ENCODE assay signal across 28 cellular contexts in the genomic region with DNA sequence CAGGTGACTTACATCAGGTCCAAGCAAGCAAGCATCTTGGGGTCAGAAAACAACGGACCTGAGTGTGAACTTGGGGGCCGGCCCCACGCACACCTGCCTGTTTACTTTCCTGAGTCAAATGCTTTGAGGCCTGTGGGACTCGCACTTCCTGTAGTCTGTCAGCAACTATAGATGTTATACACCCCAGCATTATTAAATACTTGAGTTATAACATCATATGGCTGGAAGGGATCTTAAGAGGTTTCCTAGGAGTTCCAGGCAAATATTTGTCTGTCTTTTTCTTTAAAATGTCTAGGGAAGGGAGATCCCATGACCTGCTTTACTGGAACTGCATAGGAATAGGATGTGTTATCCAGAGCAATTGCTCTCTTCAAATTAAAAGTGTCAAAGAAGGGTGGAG.
A peak's percentile ranks its signal among the peaks of the same experiment; 100 is the strongest.
DNase-seq lines count a peak whose midpoint lies in the region; ATAC-seq, FAIRE-seq and TF ChIP-seq lines count a peak whose summit lies in the region.
"Had no signal": no experiment of that assay in that cellular context is flagged by ENCODE, and none has a peak within 500 bp of the region (broad histone marks: within the 10 kb centered on the region; RNA-seq: fewer than 3 reads in every experiment).

No MANE protein-coding gene starts in this region.

- H3K79me1 ChIP-seq in mesenchymal stem cell (replicated peaks; ENCODE audit: low read length, poor library complexity, severe bottlenecking), result peaks cover 2% of the 10 kb centered on the region

- FAIRE-seq in D721Med (lab: Jason Lieb, UNC), result no peak
- FAIRE-seq: G401.6, pancreas had no signal

- H4K8ac ChIP-seq in mesenchymal stem cell (ENCODE audit: low read length), result no peak overlapping the region

- H3K23ac ChIP-seq in mesenchymal stem cell (ENCODE audit: low read length in 2 of 2), result no peak overlapping the region

- H3K4me1 ChIP-seq in mesenchymal stem cell (ENCODE audit: control insufficient read depth, insufficient read depth, low read depth, low read length) (peaks cover 17% of the 10 kb centered on the region), ascending aorta (no peaks in the 10 kb centered on the region)
- H3K4me1 ChIP-seq: esophagus muscularis mucosa, pancreas, right atrium auricular region, upper lobe of left lung had no signal

- WGBS in mesenchymal stem cell, result 52% methylated on average over 3 of the region's 4 CpGs

- ATAC-seq in GM21447 (IDR thresholded peaks at IDR 0.05; ENCODE audit: unreplicated experiment), result no peak
- ATAC-seq: pancreas; stimulated activated naive CD8-positive, alpha-beta T cell treated with anti-CD3 and anti-CD28 coated beads, Interleukin-15, amount 100 ng/mL, for 72 hours had no signal

- in situ Hi-C loops in astrocyte of the spinal cord (cut with HindIII; ENCODE audit: low sequenced_read_pairs), result no loop called here

- H3K27ac ChIP-seq in mesenchymal stem cell (ENCODE audit: low read length, poor library complexity, severe bottlenecking) (peak overlapping the region; percentile 11), ascending aorta (no peak overlapping the region)
- H3K27ac ChIP-seq: BLaER1 treated with 17β-estradiol and CSF1 and Interleukin-3, amounts not matched to agents 10 nM and 100 nM; esophagus muscularis mucosa; KMS-11; pancreas; right atrium auricular region; upper lobe of left lung had no signal

- intact Hi-C loops in ascending aorta (cut with DNase I), result no loop called here

- no peak overlapping the region for H3K14ac ChIP-seq in mesenchymal stem cell (ENCODE audit: low read length in 2 of 2)

- no peak overlapping the region for H3K4me2 ChIP-seq in mesenchymal stem cell (ENCODE audit: low read length, poor library complexity, severe bottlenecking)
- H3K4me2 ChIP-seq: KMS-11 had no signal

- no peak overlapping the region for H3K9ac ChIP-seq in mesenchymal stem cell (ENCODE audit: low read length)
- H3K9ac ChIP-seq: BLaER1 treated with 17β-estradiol and CSF1 and Interleukin-3, amounts not matched to agents 10 nM and 100 nM; KMS-11 had no signal

- no peak overlapping the region for H3K4me3 ChIP-seq in astrocyte of the spinal cord (ENCODE audit: low read depth, low read length)
- no peak overlapping the region for H3K4me3 ChIP-seq in mesenchymal stem cell (ENCODE audit: insufficient read depth in 1 of 2, low read depth in 1 of 2, low read length in 2 of 2)
- H3K4me3 ChIP-seq in ascending aorta, result no peak overlapping the region
- H3K4me3 ChIP-seq: BLaER1 treated with 17β-estradiol and CSF1 and Interleukin-3, amounts not matched to agents 10 nM and 100 nM; esophagus muscularis mucosa; pancreas; right atrium auricular region; upper lobe of left lung had no signal

- peak overlapping the region; percentile 22 for H2BK5ac ChIP-seq in mesenchymal stem cell (ENCODE audit: low read depth, low read length, poor library complexity, severe bottlenecking)

- no peak overlapping the region for H2BK15ac ChIP-seq in mesenchymal stem cell (ENCODE audit: low read depth, poor library complexity, severe bottlenecking)

- peaks cover 0 to 19% of the 10 kb centered on the region in 2 experiments for H3K27me3 ChIP-seq in mesenchymal stem cell (ENCODE audit: control insufficient read depth in 1 of 2, insufficient read depth in 1 of 2, low read length in 2 of 2)
- no peaks in the 10 kb centered on the region for H3K27me3 ChIP-seq in ascending aorta
- H3K27me3 ChIP-seq: BLaER1 treated with 17β-estradiol and CSF1 and Interleukin-3, amounts not matched to agents 10 nM and 100 nM; pancreas; right atrium auricular region; upper lobe of left lung had no signal

- H2AK5ac ChIP-seq in mesenchymal stem cell (ENCODE audit: low read length, severe bottlenecking), result no peak overlapping the region

- H3K36me3 ChIP-seq in mesenchymal stem cell (ENCODE audit: control insufficient read depth in 1 of 2, insufficient read depth in 2 of 2, low read depth in 1 of 2, low read length in 2 of 2) (peaks cover 0 to 6% of the 10 kb centered on the region in 2 experiments), ascending aorta (no peaks in the 10 kb centered on the region)
- H3K36me3 ChIP-seq: BLaER1 treated with 17β-estradiol and CSF1 and Interleukin-3, amounts not matched to agents 10 nM and 100 nM; esophagus muscularis mucosa; pancreas; right atrium auricular region; upper lobe of left lung had no signal

- no peak overlapping the region for H3K4ac ChIP-seq in mesenchymal stem cell (ENCODE audit: low read depth in 1 of 2, low read length in 2 of 2)

- H3K9me3 ChIP-seq in mesenchymal stem cell (ENCODE audit: control insufficient read depth, low read length) (no peaks in the 10 kb centered on the region), ascending aorta (no peaks in the 10 kb centered on the region)
- H3K9me3 ChIP-seq: esophagus muscularis mucosa, pancreas, right atrium auricular region, upper lobe of left lung had no signal

- TF ChIP-seq CTCF in astrocyte of the spinal cord (IDR thresholded peaks at IDR 0.05; ENCODE audit: low read depth, low read length), result no peak
- no peak for TF ChIP-seq CTCF in ascending aorta (IDR thresholded peaks at IDR 0.05)
- TF ChIP-seq CTCF in D721Med (IDR thresholded peaks at IDR 0.05; ENCODE audit: insufficient read depth, missing control alignments), result no peak

- H4K91ac ChIP-seq in mesenchymal stem cell (ENCODE audit: low read length), result no peak overlapping the region

- no peak overlapping the region for H3K18ac ChIP-seq in mesenchymal stem cell (ENCODE audit: low read depth in 1 of 2, low read length in 2 of 2)

- DNase-seq in A172 (ENCODE audit: low spot score) (peak; percentile 35), HT1080 (ENCODE audit: low read depth) (peak; percentile 20), astrocyte of the spinal cord (ENCODE audit: low read depth, low spot score) (peak; percentile 59), mesenchymal stem cell (peak; percentile 43), ascending aorta (ENCODE audit: low spot score in 2 of 2) (no peak), D721Med (ENCODE audit: insufficient read length, low spot score) (no peak)
- DNase-seq in stimulated activated CD4-positive, alpha-beta T cell treated with anti-CD3 and anti-CD28 coated beads, Interleukin-4, amount 100 ng/mL, for 24 hours, result no peak
- DNase-seq: activated CD4-positive, alpha-beta T cell treated with anti-CD3 and anti-CD28 coated beads for 48 hours; Calu3; effector memory CD4-positive, alpha-beta T cell; H9; kidney glomerular epithelial cell; naive B cell; NCI-H1694 treated with DMSO at 0.1 percent for 48 hours; NCI-H345; NCI-H82; pancreas; SHP77 treated with DMSO at 0.1 percent for 48 hours; stimulated activated CD4-positive, alpha-beta T cell treated with anti-CD3 and anti-CD28 coated beads, Interleukin-12 subunit alpha, Interleukin-12 subunit beta, amount 100 ng/mL, for 4 hours; stimulated activated naive CD8-positive, alpha-beta T cell treated with anti-CD3 and anti-CD28 coated beads, Interleukin-15, amount 100 ng/mL, for 72 hours; T-cell; upper lobe of left lung had no signal

- no peak overlapping the region for H2AFZ ChIP-seq in mesenchymal stem cell (ENCODE audit: low read depth, low read length)

- H2BK12ac ChIP-seq in mesenchymal stem cell (ENCODE audit: low read length in 2 of 2), result no peak overlapping the region

- H2BK120ac ChIP-seq in mesenchymal stem cell (ENCODE audit: low read depth, low read length), result no peak overlapping the region

Comparison
In these comparisons a context has a peak if more than half of its experiments do, and no peak if none do; other contexts are left out.
1. DNase-seq: peak in A172 (single experiment), HT1080 (single experiment), astrocyte of the spinal cord (single experiment) and mesenchymal stem cell (single experiment); none in ascending aorta (0 of 2), stimulated activated CD4-positive, alpha-beta T cell treated with anti-CD3 and anti-CD28 coated beads, Interleukin-4, amount 100 ng/mL, for 24 hours (single experiment) and D721Med (single experiment).